In the genomic region with DNA sequence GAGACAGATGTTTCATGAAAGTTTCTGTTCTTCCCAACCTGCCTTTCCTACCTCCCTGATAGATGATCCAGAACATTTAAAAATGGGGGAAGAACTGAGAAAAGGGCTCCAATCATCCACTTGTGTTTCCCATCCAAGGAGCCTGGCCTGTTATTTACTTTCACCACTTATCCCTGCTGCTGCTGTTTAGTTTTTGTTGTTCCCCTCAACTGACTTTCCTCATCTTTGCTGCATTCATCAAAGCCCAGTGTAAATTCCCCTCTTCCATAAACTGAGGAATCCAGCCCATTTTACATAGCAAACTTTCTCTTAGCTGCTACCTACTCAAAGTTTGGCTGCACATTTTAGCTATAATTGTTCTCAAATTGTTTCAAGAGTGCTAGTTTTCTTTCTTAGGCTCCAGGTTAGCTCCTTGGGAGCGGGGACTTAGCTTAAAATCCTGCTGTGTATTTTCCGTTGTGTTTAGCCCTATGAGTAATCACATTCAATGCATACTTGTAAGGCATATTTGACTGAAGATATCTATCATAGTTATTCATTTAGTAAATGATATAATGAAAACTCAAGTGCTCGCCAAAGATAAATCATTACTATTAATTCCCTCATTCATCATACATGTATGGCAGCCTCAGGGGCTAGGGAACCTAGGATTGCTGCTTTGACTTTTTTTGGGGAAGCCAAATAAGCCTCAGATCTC, we compare ENCODE assay signal across 10 cellular contexts. TPM values are rescaled to one million over a fixed set of nuclear protein-coding genes. Genes with fewer than 3 reads are reported as not detected.
DNase-seq lines count a peak whose midpoint lies in the region; ATAC-seq and TF ChIP-seq lines count a peak whose summit lies in the region.
"Had no signal": no experiment of that assay in that cellular context is flagged by ENCODE, and none has a peak within 500 bp of the region (broad histone marks: within the 10 kb centered on the region; RNA-seq: fewer than 3 reads in every experiment).

No MANE protein-coding gene starts in this region.

- peaks cover 7% of the 10 kb centered on the region for H3K27me3 Mint-ChIP-seq in GM23338 (ENCODE audit: insufficient read depth, low read depth, poor library complexity)

- no peaks in the 10 kb centered on the region for H3K9me3 Mint-ChIP-seq in GM23338

- H3K9me2 ChIP-seq in GM23338 (ENCODE audit: insufficient read depth) (no peaks in the 10 kb centered on the region), SK-N-SH (no peaks in the 10 kb centered on the region)

- TF ChIP-seq POLR2A in sigmoid colon (IDR thresholded peaks at IDR 0.05) = no peak

- TF ChIP-seq EP300 in SK-N-SH (IDR thresholded peaks at IDR 0.05; ENCODE audit: borderline replicate concordance in 1 of 2, low read depth in 1 of 2, low read length in 1 of 2) (peak in 1 of 2 experiments; percentile 47; a peak in 1 of 4 replicates), sigmoid colon (IDR thresholded peaks at IDR 0.05) (no peak)

- peak overlapping the region; percentile 69 for H3K4me2 ChIP-seq in GM23338
- peak overlapping the region; percentile 74 for H3K4me2 ChIP-seq in SK-N-SH

- peaks cover 32% of the 10 kb centered on the region for H3K4me1 Mint-ChIP-seq in GM23338

- TF ChIP-seq RAD21 in SK-N-SH (IDR thresholded peaks at IDR 0.05; ENCODE audit: low read length) = no peak

- no peaks in the 10 kb centered on the region for H3K9me3 ChIP-seq in SK-N-SH
- no peaks in the 10 kb centered on the region for H3K9me3 ChIP-seq in sigmoid colon

- H3K9ac ChIP-seq in SK-N-SH = no peak overlapping the region

- H3K36me3 Mint-ChIP-seq in GM23338 (ENCODE audit: low read depth) = no peaks in the 10 kb centered on the region

- intact Hi-C loops in sigmoid colon (cut with DNase I) = loop anchor here (5.0 to 10.0 kb wide), 3 partner anchors 305 to 1422 kb away; no protein-coding TSS in a partner anchor

- H3K36me3 ChIP-seq in GM23338 (ENCODE audit: insufficient read depth) (no peaks in the 10 kb centered on the region), SK-N-SH (replicated peaks in 1 of 2; ENCODE audit: control insufficient read depth in 1 of 2, insufficient read depth in 2 of 2, low read length in 1 of 2) (no peaks in the 10 kb centered on the region), sigmoid colon (no peaks in the 10 kb centered on the region), H7 (replicated peaks; ENCODE audit: control insufficient read depth, insufficient read depth, low read length) (no peaks in the 10 kb centered on the region)

- H4K20me1 ChIP-seq in GM23338 (replicated peaks; ENCODE audit: insufficient read depth) (no peaks in the 10 kb centered on the region; the same call in 1 of the 2 replicates), SK-N-SH (ENCODE audit: insufficient read depth) (no peaks in the 10 kb centered on the region)

- no peak for TF ChIP-seq CTCF in GM23338 (conservative IDR thresholded peaks at IDR 0.05; ENCODE audit: low read depth in 2 of 2)
- TF ChIP-seq CTCF in SK-N-SH (IDR thresholded peaks at IDR 0.05) = no peak
- TF ChIP-seq CTCF in fibroblast of the aortic adventitia (IDR thresholded peaks at IDR 0.05; ENCODE audit: insufficient read depth, low read length) = no peak
- no peak for TF ChIP-seq CTCF in sigmoid colon (IDR thresholded peaks at IDR 0.05)

- CTCF ChIA-PET in SK-N-SH (lab: Yijun Ruan, JAX) = interaction anchor here (1.0 to 1.4 kb wide), 2 partner anchors 10 kb away, joined by 3 to 4 read pairs; no protein-coding TSS in a partner anchor

- H3K4me3 Mint-ChIP-seq in GM23338 = peak overlapping the region; percentile 92

- POLR2A ChIA-PET in SK-N-SH (lab: Yijun Ruan, JAX) = no interaction called here

- H3K27ac Mint-ChIP-seq in GM23338 = peak overlapping the region; percentile 66

- peak overlapping the region; percentile 95 for H3K4me3 ChIP-seq in GM23338
- H3K4me3 ChIP-seq in SK-N-SH (ENCODE audit: low read depth in 2 of 2, low read length in 1 of 2) = peak overlapping the region in 1 of 2 experiments; percentile 55; a peak in 3 of 4 replicates
- H3K4me3 ChIP-seq in fibroblast of the aortic adventitia (ENCODE audit: low read depth, low read length) = no peak overlapping the region
- no peak overlapping the region for H3K4me3 ChIP-seq in sigmoid colon
- no peak overlapping the region for H3K4me3 ChIP-seq in H7 (ENCODE audit: insufficient read depth, low read depth, low read length)

- no peaks in the 10 kb centered on the region for H3F3A ChIP-seq in GM23338 (replicated peaks; ENCODE audit: low read depth)
- H3F3A ChIP-seq in SK-N-SH (replicated peaks; ENCODE audit: insufficient read depth) = peaks cover 33% of the 10 kb centered on the region

- H3K4me1 ChIP-seq in GM23338 (ENCODE audit: insufficient read depth) (peaks cover 33% of the 10 kb centered on the region), SK-N-SH (ENCODE audit: control insufficient read depth in 1 of 2, insufficient read depth in 2 of 2, low read depth in 1 of 2, low read length in 1 of 2) (peaks cover 9 to 15% of the 10 kb centered on the region in 2 experiments), sigmoid colon (peaks cover 0 to 37% (median 12%) of the 10 kb centered on the region in 4 donors)

- H3K27ac ChIP-seq in GM23338 (ENCODE audit: low read depth) (peak overlapping the region; percentile 83; the same call in 1 of the 2 replicates), SK-N-SH (ENCODE audit: low read depth in 2 of 2, low read length in 1 of 2) (peak overlapping the region; percentile 43 to 72), sigmoid colon (peak overlapping the region in 3 of 4 donors; percentile 88 to 90 (median 90))

- DNase-seq in GM23338 (ENCODE audit: low spot score) = no peak
- DNase-seq in SK-N-SH = no peak
- peak; percentile 25 for DNase-seq in fibroblast of the aortic adventitia (ENCODE audit: low read depth)
- no peak for DNase-seq in sigmoid colon
- no peak for DNase-seq in SIG-M5 treated with dmso at 0.1 percent for 504 hours (lab: John Stamatoyannopoulos, UW; ENCODE audit: unreplicated experiment)
- no peak for DNase-seq in SW480 (ENCODE audit: low spot score)
- DNase-seq in H7 = no peak
- no peak for DNase-seq in GOT3 (lab: John Stamatoyannopoulos, UW)
- DNase-seq: aorta; stimulated activated CD4-positive, alpha-beta T cell treated with anti-CD3 and anti-CD28 coated beads, Interleukin-4, amount 100 ng/mL, for 4 hours had no signal

- ATAC-seq in GM23338 = no peak

- peaks cover 27% of the 10 kb centered on the region for H3K79me2 ChIP-seq in GM23338 (replicated peaks; ENCODE audit: insufficient read depth)
- peaks cover 20% of the 10 kb centered on the region for H3K79me2 ChIP-seq in SK-N-SH (ENCODE audit: insufficient read depth)

- H2AFZ ChIP-seq in GM23338 (no peak overlapping the region; the same call in 1 of the 2 replicates), SK-N-SH (ENCODE audit: low read depth) (peak overlapping the region; percentile 88; the same call in 1 of the 2 replicates)

- H3K27me3 ChIP-seq in GM23338 (ENCODE audit: insufficient read depth) (no peaks in the 10 kb centered on the region), SK-N-SH (ENCODE audit: insufficient read depth) (no peaks in the 10 kb centered on the region), sigmoid colon (no peaks in the 10 kb centered on the region), H7 (ENCODE audit: control insufficient read depth, insufficient read depth, low read length) (no peaks in the 10 kb centered on the region)

- WGBS in SK-N-SH (ENCODE audit: low lambda C conversion rate) = 35% methylated on average over 3 of the region's 3 CpGs
- WGBS in sigmoid colon, 2 donors = 91% methylated on average over 3 of the region's 3 CpGs

TF ChIP-seq in SK-N-SH, 30 proteins besides CTCF, POLR2A, EP300 and RAD21 (continues in another document):
- TF ChIP-seq GATA2 (CRISPR knock-in tag; IDR thresholded peaks at IDR 0.05) (no peak), ELF1 (IDR thresholded peaks at IDR 0.05) (no peak), FOXM1 (IDR thresholded peaks at IDR 0.05; ENCODE audit: low read depth) (no peak), POLR2AphosphoS5 (IDR thresholded peaks at IDR 0.05; ENCODE audit: low read depth, low read length) (no peak), SIN3A (IDR thresholded peaks at IDR 0.05; ENCODE audit: borderline replicate concordance, low read depth, low read length) (no peak), USF2 (IDR thresholded peaks at IDR 0.05; ENCODE audit: borderline replicate concordance, low read depth, low read length) (no peak), TEAD4 (IDR thresholded peaks at IDR 0.05; ENCODE audit: borderline replicate concordance, insufficient read depth) (peak; percentile 46; the same call in 1 of the 2 replicates), CHD2 (IDR thresholded peaks at IDR 0.05; ENCODE audit: low read length, partially characterized antibody) (no peak), JUND (IDR thresholded peaks at IDR 0.05) (0 out of 2 replicates have a peak, but pooled peaks have one; percentile 42)
- TF ChIP-seq, protein P1, sequence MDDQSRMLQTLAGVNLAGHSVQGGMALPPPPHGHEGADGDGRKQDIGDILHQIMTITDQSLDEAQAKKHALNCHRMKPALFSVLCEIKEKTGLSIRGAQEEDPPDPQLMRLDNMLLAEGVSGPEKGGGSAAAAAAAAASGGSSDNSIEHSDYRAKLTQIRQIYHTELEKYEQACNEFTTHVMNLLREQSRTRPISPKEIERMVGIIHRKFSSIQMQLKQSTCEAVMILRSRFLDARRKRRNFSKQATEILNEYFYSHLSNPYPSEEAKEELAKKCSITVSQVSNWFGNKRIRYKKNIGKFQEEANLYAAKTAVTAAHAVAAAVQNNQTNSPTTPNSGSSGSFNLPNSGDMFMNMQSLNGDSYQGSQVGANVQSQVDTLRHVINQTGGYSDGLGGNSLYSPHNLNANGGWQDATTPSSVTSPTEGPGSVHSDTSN (IDR thresholded peaks at IDR 0.05) = peak; percentile 89

RNA-seq across cellular contexts. Expression of gene PTPN13, which starts 1.4 kb away (rescaled TPM):
- 45.1 and 49.9 TPM in 2 replicates for total RNA-seq in GM23338 (2014; rRNA removed; shearing (Covaris generic))
- polyA plus RNA-seq in GM23338 (2016; fragmentation: Nextera tagmentation; extraction: Ambion mirVana) = 11.5 and 12.6 TPM in 2 replicates
- polyA plus RNA-seq in SK-N-SH (2012; rRNA removed) = 5.5 and 7.0 TPM in 2 replicates
- 8.7 and 8.9 TPM in 2 replicates for polyA plus RNA-seq in SK-N-SH (2012; cell fraction: cytosol; rRNA removed)
- 5.4 and 11.4 TPM in 2 replicates for polyA plus RNA-seq in SK-N-SH (2012; cell fraction: nucleus; rRNA removed)
- 41.6 and 67.6 TPM in 2 replicates for total RNA-seq in fibroblast of the aortic adventitia (ENCODE audit: low replicate concordance)
- 10 to 100 TPM in 3 of 4 donors, 1 to 10 TPM in 1; 9.9 to 16.1 (median 12.5) TPM for total RNA-seq in sigmoid colon
- polyA plus RNA-seq in sigmoid colon = 1 to 10 TPM in 2 of 3 donors, under 1 TPM in 1; 0.60 to 2.5 (median 1.2) TPM
- 29.2 and 33.0 TPM in 2 replicates for total RNA-seq in H7 (2014; rRNA removed; shearing (Covaris generic))
